In genomic region chr12:1277905-1278304, GRCh38 we compare ENCODE assay signal across 14 cellular contexts.
A peak's percentile ranks its signal among the peaks of the same experiment; 100 is the strongest.
DNase-seq lines count a peak whose midpoint lies in the region; ATAC-seq and TF ChIP-seq lines count a peak whose summit lies in the region.
"Had no signal": no experiment of that assay in that cellular context is flagged by ENCODE, and none has a peak within 500 bp of the region (broad histone marks: within the 10 kb centered on the region; RNA-seq: fewer than 3 reads in every experiment).

No MANE protein-coding gene starts in this region.

- H3K4me3 ChIP-seq in BLaER1 (no peak overlapping the region), DND-41 (ENCODE audit: low read depth in 1 of 2, low read length in 2 of 2) (no peak overlapping the region)
- H3K4me3 ChIP-seq: lung had no signal

- H3K9me3 ChIP-seq in BLaER1 (no peaks in the 10 kb centered on the region), DND-41 (ENCODE audit: insufficient read depth, low read length, severe bottlenecking) (no peaks in the 10 kb centered on the region)

- H3K4me3 Mint-ChIP-seq in glutamatergic neuron (ENCODE audit: unreplicated experiment), result peak overlapping the region; percentile 65

- peaks cover 17% of the 10 kb centered on the region for H3K4me1 ChIP-seq in BLaER1
- H3K4me1 ChIP-seq in DND-41 (ENCODE audit: insufficient read depth, low read length), result peaks cover 11% of the 10 kb centered on the region

- H3K9me3 Mint-ChIP-seq in glutamatergic neuron (ENCODE audit: unreplicated experiment), result peaks cover 2% of the 10 kb centered on the region

- ATAC-seq in DND-41 (ENCODE audit: insufficient read depth, low read depth), result peak; percentile 97

- POLR2A ChIA-PET in RWPE1 (lab: Yijun Ruan, JAX; ENCODE audit: low non-redundant PET), result no interaction called here

- no peaks in the 10 kb centered on the region for H3K36me3 Mint-ChIP-seq in glutamatergic neuron (ENCODE audit: unreplicated experiment)

- H3K4me1 Mint-ChIP-seq in glutamatergic neuron (ENCODE audit: low read depth, unreplicated experiment), result peaks cover 17% of the 10 kb centered on the region

- CTCF ChIA-PET in RWPE1 (lab: Yijun Ruan, JAX), result no interaction called here

- no peaks in the 10 kb centered on the region for H4K20me1 ChIP-seq in BLaER1
- H4K20me1 ChIP-seq in DND-41 (ENCODE audit: insufficient read depth, low read length), result no peaks in the 10 kb centered on the region

- DNase-seq in DND-41 (peak; percentile 75), SK-MEL-5 (ENCODE audit: low read depth, low spot score) (peak; percentile 20), glutamatergic neuron (peak; percentile 33), occipital lobe (lab: John Stamatoyannopoulos, UW) (no peak), hypothalamus (lab: John Stamatoyannopoulos, UW) (no peak), RWPE1 (ENCODE audit: low spot score) (no peak), AG08395 (ENCODE audit: low spot score) (no peak)
- DNase-seq: amniotic stem cell, Calu3, NCI-H1105 had no signal

- no peaks in the 10 kb centered on the region for H3K27me3 ChIP-seq in BLaER1
- no peaks in the 10 kb centered on the region for H3K27me3 ChIP-seq in DND-41 (ENCODE audit: insufficient read depth, low read length, poor library complexity)

- H3K36me3 ChIP-seq in BLaER1, result 0 out of 2 replicates have a peak, but pooled peaks cover 3% of the 10 kb centered on the region
- no peaks in the 10 kb centered on the region; the same call in 1 of the 2 replicates for H3K36me3 ChIP-seq in DND-41 (ENCODE audit: insufficient read depth, low read length)

- in situ Hi-C loops in SK-MEL-5 (cut with HindIII; ENCODE audit: low pct_unique_long_range_greater_than_20kb, low sequenced_read_pairs), result no loop called here

- no peaks in the 10 kb centered on the region for H3K79me2 ChIP-seq in DND-41 (ENCODE audit: insufficient read depth, low read length)

- no peaks in the 10 kb centered on the region for H3K27me3 Mint-ChIP-seq in glutamatergic neuron (ENCODE audit: unreplicated experiment)

- TF ChIP-seq CTCF in DND-41 (IDR thresholded peaks at IDR 0.05; ENCODE audit: borderline replicate concordance, extremely low read depth, low read length, poor library complexity, severe bottlenecking), result no peak
- no peak for TF ChIP-seq CTCF in glutamatergic neuron (IDR thresholded peaks at IDR 0.05; ENCODE audit: partially characterized antibody, unreplicated experiment)
- no peak for TF ChIP-seq CTCF in RWPE1 (conservative IDR thresholded peaks at IDR 0.05; ENCODE audit: low read depth)

- no peak overlapping the region for H3K9ac ChIP-seq in BLaER1
- H3K9ac ChIP-seq in DND-41 (ENCODE audit: low read depth, low read length), result no peak overlapping the region

- H2AFZ ChIP-seq in DND-41 (ENCODE audit: low read depth, low read length), result no peak overlapping the region

- H3K4me2 ChIP-seq in BLaER1 (peak overlapping the region; percentile 8; the same call in 1 of the 2 replicates), DND-41 (ENCODE audit: insufficient read depth, low read length) (no peak overlapping the region)

- H3K27ac ChIP-seq in BLaER1 (no peak overlapping the region), DND-41 (ENCODE audit: low read length) (no peak overlapping the region), RWPE1 (no peak overlapping the region)
- H3K27ac ChIP-seq: HL-60, VCaP had no signal

- peak overlapping the region; percentile 96 for H3K27ac Mint-ChIP-seq in glutamatergic neuron (ENCODE audit: unreplicated experiment)

Comparison
In these comparisons a context has a peak if more than half of its experiments do, and no peak if none do; other contexts are left out.
1. DNase-seq: peak in DND-41 (single experiment), SK-MEL-5 (single experiment) and glutamatergic neuron (single experiment); none in occipital lobe (single experiment), hypothalamus (0 of 51), RWPE1 (single experiment) and AG08395 (single experiment).